In genomic region chr16:53093162-53093744, GRCh38 we compare ENCODE assay signal across 9 cellular contexts. TPM values are rescaled to one million over a fixed set of nuclear protein-coding genes. Genes with fewer than 3 reads are reported as not detected.
DNase-seq lines count a peak whose midpoint lies in the region; TF ChIP-seq lines count a peak whose summit lies in the region.
"Had no signal": no experiment of that assay in that cellular context is flagged by ENCODE, and none has a peak within 500 bp of the region (broad histone marks: within the 10 kb centered on the region; RNA-seq: fewer than 3 reads in every experiment).

No MANE protein-coding gene starts in this region.

- no peaks in the 10 kb centered on the region for H3K9me3 ChIP-seq in BLaER1
- H3K9me3 ChIP-seq in parathyroid adenoma (ENCODE audit: control insufficient read depth, low read length), result no peaks in the 10 kb centered on the region
- H3K9me3 ChIP-seq: MG63 had no signal

- H2AFZ ChIP-seq in parathyroid adenoma, result peak overlapping the region; percentile 90

- H3K4me3 ChIP-seq in BLaER1, result no peak overlapping the region
- H3K4me3 ChIP-seq in dorsolateral prefrontal cortex, result no peak overlapping the region
- H3K4me3 ChIP-seq in parathyroid adenoma (ENCODE audit: low read depth, low read length), result no peak overlapping the region
- H3K4me3 ChIP-seq: MG63 had no signal

- no peaks in the 10 kb centered on the region for H3K36me3 ChIP-seq in BLaER1
- no peaks in the 10 kb centered on the region for H3K36me3 ChIP-seq in parathyroid adenoma (ENCODE audit: control insufficient read depth, insufficient read depth, low read length)

- peak; percentile 5 for DNase-seq in NCI-H69 (lab: John Stamatoyannopoulos, UW)
- DNase-seq in dorsolateral prefrontal cortex, result no peak
- DNase-seq in activated T-cell treated with anti-CD3 and anti-CD28 coated beads, Interleukin-2, amount 50 U/mL, for 48 hours, result no peak
- DNase-seq in DMS114 treated with DMSO at 0.1 percent for 48 hours (lab: John Stamatoyannopoulos, UW; ENCODE audit: unreplicated experiment), result no peak
- DNase-seq in cerebellum (ENCODE audit: low spot score), result no peak
- DNase-seq in retina, result no peak

- H3K4me2 ChIP-seq in BLaER1 (peak overlapping the region; percentile 93), parathyroid adenoma (ENCODE audit: low read length) (no peak overlapping the region)

- H4K20me1 ChIP-seq in BLaER1, result no peaks in the 10 kb centered on the region

- H3K27ac ChIP-seq in BLaER1 (peak overlapping the region; percentile 85), dorsolateral prefrontal cortex (peak overlapping the region in 53 of 59 donors; percentile 3 to 94 (median 67)), parathyroid adenoma (peak overlapping the region; percentile 85)

- peaks cover 82% of the 10 kb centered on the region for H3K4me1 ChIP-seq in BLaER1
- peaks cover 23% of the 10 kb centered on the region for H3K4me1 ChIP-seq in parathyroid adenoma

- peaks cover 22% of the 10 kb centered on the region for H3K79me2 ChIP-seq in parathyroid adenoma

- H3K27me3 ChIP-seq in BLaER1 (no peaks in the 10 kb centered on the region), dorsolateral prefrontal cortex (no peaks in the 10 kb centered on the region), parathyroid adenoma (ENCODE audit: control insufficient read depth, insufficient read depth, low read length) (no peaks in the 10 kb centered on the region)
- H3K27me3 ChIP-seq: MG63 had no signal

- intact Hi-C loops in dorsolateral prefrontal cortex (cut with DNase I), result loop anchor here in 1 of 2 donors (5.0 kb wide), 1 partner anchor 36 kb away; no protein-coding TSS in a partner anchor

- no peak for TF ChIP-seq CTCF in dorsolateral prefrontal cortex (IDR thresholded peaks at IDR 0.05 in 54 of 56, conservative IDR thresholded peaks at IDR 0.05 in 2 of 56; ENCODE audit: low read depth in 1 of 56, partially characterized antibody in 56 of 56)
- no peak for TF ChIP-seq CTCF in parathyroid adenoma (IDR thresholded peaks at IDR 0.05)

- peak overlapping the region; percentile 64 for H3K9ac ChIP-seq in BLaER1
- no peak overlapping the region for H3K9ac ChIP-seq in parathyroid adenoma

RNA-seq across cellular contexts. Expression of gene CHD9, which starts 38.5 kb away (rescaled TPM):
- total RNA-seq in dorsolateral prefrontal cortex, result 100 to 1,000 TPM; 104 to 179 (median 138) TPM
- total RNA-seq in cerebellum, result 185 TPM

RNA-seq across cellular contexts. Expression of gene CHD9NB, which starts 40.6 kb away (rescaled TPM):
- 1 to 10 TPM in 6 of 120 experiments, under 1 TPM in 41, not detected in 73; 0.26 to 2.4 (median 0.57) TPM for total RNA-seq in dorsolateral prefrontal cortex
- 0.73 TPM for total RNA-seq in cerebellum
